In the genomic region with DNA sequence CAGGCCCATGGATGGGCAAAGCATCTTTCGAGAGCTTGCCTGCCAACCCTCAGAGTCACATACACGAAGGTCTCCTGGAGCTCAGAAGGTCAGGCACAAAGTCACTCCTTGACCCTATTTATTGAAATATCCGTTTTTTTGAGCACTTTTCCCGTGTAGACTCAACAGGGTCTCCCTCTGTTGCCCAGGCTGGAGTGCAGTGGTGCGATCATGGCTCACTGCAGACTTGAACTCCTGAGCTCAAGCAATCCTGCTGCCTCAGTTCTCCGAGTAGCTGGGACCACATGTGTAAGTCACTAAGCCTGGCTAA, we compare ENCODE assay signal across 27 cellular contexts.
"Had no signal": no experiment of that assay in that cellular context is flagged by ENCODE, and none has a peak within 500 bp of the region (broad histone marks: within the 10 kb centered on the region; RNA-seq: fewer than 3 reads in every experiment).

No MANE protein-coding gene starts in this region.

- ATAC-seq: heart right ventricle; left colon; lower lobe of right lung; psoas muscle; right cardiac atrium; stimulated activated memory B cell treated with anti-CD40 and anti-IgM and Interleukin-4, amounts not matched to agents 10 μg/mL and 1 μg/mL and 100 μg/mL, for 72 hours; stimulated activated naive CD8-positive, alpha-beta T cell treated with anti-CD3 and anti-CD28 coated beads, Interleukin-15, amount 100 ng/mL, for 72 hours; upper lobe of right lung had no signal

- H3K9me3 ChIP-seq: esophagus squamous epithelium, lower lobe of right lung, ovary, psoas muscle, suprapubic skin, transverse colon, upper lobe of right lung, uterus had no signal

- H3K9me3 Mint-ChIP-seq: nephron; stimulated activated memory B cell treated with anti-CD40 and anti-IgM and Interleukin-4, amounts not matched to agents 10 μg/mL and 1 μg/mL and 100 μg/mL, for 72 hours; stimulated activated naive CD8-positive, alpha-beta T cell treated with anti-CD3 and anti-CD28 coated beads, Interleukin-15, amount 100 ng/mL, for 72 hours had no signal

- H3K36me3 ChIP-seq: ovary, transverse colon, upper lobe of right lung, uterus had no signal

- H3K4me1 Mint-ChIP-seq: nephron; stimulated activated memory B cell treated with anti-CD40 and anti-IgM and Interleukin-4, amounts not matched to agents 10 μg/mL and 1 μg/mL and 100 μg/mL, for 72 hours; stimulated activated naive CD8-positive, alpha-beta T cell treated with anti-CD3 and anti-CD28 coated beads, Interleukin-15, amount 100 ng/mL, for 72 hours had no signal

- H3K4me3 ChIP-seq: coronary artery, esophagus squamous epithelium, heart right ventricle, left ventricle myocardium inferior, lower lobe of right lung, ovary, psoas muscle, skin epidermis, spleen, suprapubic skin, transverse colon, upper lobe of right lung, uterus had no signal

- H3K4me1 ChIP-seq: left ventricle myocardium inferior, lower lobe of right lung, psoas muscle, spleen, suprapubic skin, transverse colon, upper lobe of right lung, uterus had no signal

- H3K27me3 Mint-ChIP-seq: stimulated activated memory B cell treated with anti-CD40 and anti-IgM and Interleukin-4, amounts not matched to agents 10 μg/mL and 1 μg/mL and 100 μg/mL, for 72 hours; stimulated activated naive CD8-positive, alpha-beta T cell treated with anti-CD3 and anti-CD28 coated beads, Interleukin-15, amount 100 ng/mL, for 72 hours had no signal

- H3K27me3 ChIP-seq: esophagus squamous epithelium, heart right ventricle, ovary, spleen, suprapubic skin, transverse colon, upper lobe of right lung, uterus had no signal

- H3K27ac Mint-ChIP-seq: nephron; stimulated activated memory B cell treated with anti-CD40 and anti-IgM and Interleukin-4, amounts not matched to agents 10 μg/mL and 1 μg/mL and 100 μg/mL, for 72 hours had no signal

- DNase-seq: dermis blood vessel endothelial cell; effector memory CD4-positive, alpha-beta T cell; erythroblast; esophagus squamous epithelium; foreskin melanocyte; glutamatergic neuron; heart right ventricle; hippocampal formation; kidney glomerular epithelial cell; left colon; left ventricle myocardium inferior; lower lobe of right lung; nucleus accumbens; ovary; right cardiac atrium; stimulated activated CD4-positive, alpha-beta T cell treated with anti-CD3 and anti-CD28 coated beads, Interleukin-4, amount 100 ng/mL, for 4 hours; stimulated activated naive CD8-positive, alpha-beta T cell treated with anti-CD3 and anti-CD28 coated beads, Interleukin-15, amount 100 ng/mL, for 72 hours; transverse colon had no signal

- H3K27ac ChIP-seq: coronary artery, esophagus squamous epithelium, heart right ventricle, left ventricle myocardium inferior, lower lobe of right lung, ovary, psoas muscle, skin epidermis, spleen, suprapubic skin, transverse colon, upper lobe of right lung, uterus had no signal

- H3K4me3 Mint-ChIP-seq: nephron; stimulated activated memory B cell treated with anti-CD40 and anti-IgM and Interleukin-4, amounts not matched to agents 10 μg/mL and 1 μg/mL and 100 μg/mL, for 72 hours; stimulated activated naive CD8-positive, alpha-beta T cell treated with anti-CD3 and anti-CD28 coated beads, Interleukin-15, amount 100 ng/mL, for 72 hours had no signal
